ENCODE assay signal across 1 cellular context in the genomic region with DNA sequence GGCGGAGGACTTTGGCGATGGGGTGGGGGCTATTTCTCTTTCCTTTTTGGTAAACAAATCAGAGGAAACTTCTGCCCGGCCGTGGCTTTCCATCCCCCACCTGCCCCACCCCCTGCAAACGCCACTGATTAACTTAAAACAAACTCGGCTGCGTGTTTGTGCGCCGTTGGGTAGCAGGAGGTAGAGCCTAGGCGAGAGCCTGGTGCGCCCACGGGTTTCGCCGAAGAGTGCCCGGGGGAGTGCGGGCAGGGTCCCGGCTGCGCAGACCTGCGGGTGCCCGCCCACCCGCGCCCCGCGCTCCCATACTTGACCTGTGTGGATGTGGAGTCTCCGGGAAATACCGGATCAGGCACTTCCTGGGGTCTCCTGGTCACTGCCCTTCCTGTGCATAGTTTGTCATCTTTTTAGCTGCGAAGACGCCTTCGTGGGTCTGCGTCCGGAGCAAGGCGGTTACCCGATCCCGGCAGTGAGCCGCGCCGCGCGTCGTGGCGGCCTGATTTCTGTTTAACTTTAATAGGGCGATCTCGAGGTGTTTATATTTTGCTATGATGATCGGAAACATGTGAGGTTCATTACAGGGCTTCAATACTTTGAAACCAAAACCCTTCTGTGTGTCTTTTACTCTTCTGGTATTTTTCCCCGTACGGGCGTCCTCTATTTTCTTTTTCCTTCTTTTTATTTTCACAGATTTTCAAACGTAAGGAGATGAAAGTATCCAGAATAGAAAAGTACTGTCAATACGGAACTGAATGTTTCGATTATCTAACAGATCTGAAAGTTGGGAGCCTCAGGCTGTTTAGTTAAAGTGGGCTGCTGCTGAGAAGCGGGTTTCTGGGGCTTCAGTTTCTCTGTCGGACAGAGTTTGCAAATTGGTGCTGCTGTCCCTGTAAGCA.
TF ChIP-seq lines count a peak whose summit lies in the region.

No MANE protein-coding gene starts in this region.

TF ChIP-seq in HepG2, 621 proteins besides CTCF, POLR2A, EP300 and RAD21 (continued from another document and continues in another):
- TF ChIP-seq ARID2 (CRISPR knock-in tag; IDR thresholded peaks at IDR 0.05; ENCODE audit: borderline replicate concordance) (no peak), NFYC (CRISPR knock-in tag; IDR thresholded peaks at IDR 0.05) (no peak), HNRNPLL (IDR thresholded peaks at IDR 0.05; ENCODE audit: low read depth, low read length, poor library complexity, severe bottlenecking) (peak; percentile 65), EZH2 (conservative IDR thresholded peaks at IDR 0.05; ENCODE audit: low read depth, low read length) (0 out of 2 replicates have a peak, but pooled peaks have one; percentile 10), SOX13 (IDR thresholded peaks at IDR 0.05) (no peak), SOX13 (CRISPR knock-in tag; conservative IDR thresholded peaks at IDR 0.05 in 1 of 2, IDR thresholded peaks at IDR 0.05 in 1 of 2) (peak in 1 of 2 experiments; percentile 11; a peak in 1 of 4 replicates), MTA1 (CRISPR knock-in tag; IDR thresholded peaks at IDR 0.05; ENCODE audit: borderline replicate concordance) (peak; percentile 54; the same call in 1 of the 2 replicates), ZFP37 (CRISPR knock-in tag; IDR thresholded peaks at IDR 0.05; ENCODE audit: borderline replicate concordance) (no peak), AGO2 (optimal IDR thresholded peaks at IDR 0.05; ENCODE audit: low read depth, low read length) (peak; percentile 42), GFI1 (CRISPR knock-in tag; IDR thresholded peaks at IDR 0.05; ENCODE audit: borderline replicate concordance) (peak; percentile 73), ZNF432 (CRISPR knock-in tag; IDR thresholded peaks at IDR 0.05; ENCODE audit: borderline replicate concordance) (no peak), ESRRA (CRISPR knock-in tag; IDR thresholded peaks at IDR 0.05; ENCODE audit: low read depth) (no peak), ZNF780A (CRISPR knock-in tag; IDR thresholded peaks at IDR 0.05) (no peak), FLYWCH1 (CRISPR knock-in tag; IDR thresholded peaks at IDR 0.05) (no peak), MLLT10 (CRISPR knock-in tag; IDR thresholded peaks at IDR 0.05) (no peak)
- TF ChIP-seq, protein P1, sequence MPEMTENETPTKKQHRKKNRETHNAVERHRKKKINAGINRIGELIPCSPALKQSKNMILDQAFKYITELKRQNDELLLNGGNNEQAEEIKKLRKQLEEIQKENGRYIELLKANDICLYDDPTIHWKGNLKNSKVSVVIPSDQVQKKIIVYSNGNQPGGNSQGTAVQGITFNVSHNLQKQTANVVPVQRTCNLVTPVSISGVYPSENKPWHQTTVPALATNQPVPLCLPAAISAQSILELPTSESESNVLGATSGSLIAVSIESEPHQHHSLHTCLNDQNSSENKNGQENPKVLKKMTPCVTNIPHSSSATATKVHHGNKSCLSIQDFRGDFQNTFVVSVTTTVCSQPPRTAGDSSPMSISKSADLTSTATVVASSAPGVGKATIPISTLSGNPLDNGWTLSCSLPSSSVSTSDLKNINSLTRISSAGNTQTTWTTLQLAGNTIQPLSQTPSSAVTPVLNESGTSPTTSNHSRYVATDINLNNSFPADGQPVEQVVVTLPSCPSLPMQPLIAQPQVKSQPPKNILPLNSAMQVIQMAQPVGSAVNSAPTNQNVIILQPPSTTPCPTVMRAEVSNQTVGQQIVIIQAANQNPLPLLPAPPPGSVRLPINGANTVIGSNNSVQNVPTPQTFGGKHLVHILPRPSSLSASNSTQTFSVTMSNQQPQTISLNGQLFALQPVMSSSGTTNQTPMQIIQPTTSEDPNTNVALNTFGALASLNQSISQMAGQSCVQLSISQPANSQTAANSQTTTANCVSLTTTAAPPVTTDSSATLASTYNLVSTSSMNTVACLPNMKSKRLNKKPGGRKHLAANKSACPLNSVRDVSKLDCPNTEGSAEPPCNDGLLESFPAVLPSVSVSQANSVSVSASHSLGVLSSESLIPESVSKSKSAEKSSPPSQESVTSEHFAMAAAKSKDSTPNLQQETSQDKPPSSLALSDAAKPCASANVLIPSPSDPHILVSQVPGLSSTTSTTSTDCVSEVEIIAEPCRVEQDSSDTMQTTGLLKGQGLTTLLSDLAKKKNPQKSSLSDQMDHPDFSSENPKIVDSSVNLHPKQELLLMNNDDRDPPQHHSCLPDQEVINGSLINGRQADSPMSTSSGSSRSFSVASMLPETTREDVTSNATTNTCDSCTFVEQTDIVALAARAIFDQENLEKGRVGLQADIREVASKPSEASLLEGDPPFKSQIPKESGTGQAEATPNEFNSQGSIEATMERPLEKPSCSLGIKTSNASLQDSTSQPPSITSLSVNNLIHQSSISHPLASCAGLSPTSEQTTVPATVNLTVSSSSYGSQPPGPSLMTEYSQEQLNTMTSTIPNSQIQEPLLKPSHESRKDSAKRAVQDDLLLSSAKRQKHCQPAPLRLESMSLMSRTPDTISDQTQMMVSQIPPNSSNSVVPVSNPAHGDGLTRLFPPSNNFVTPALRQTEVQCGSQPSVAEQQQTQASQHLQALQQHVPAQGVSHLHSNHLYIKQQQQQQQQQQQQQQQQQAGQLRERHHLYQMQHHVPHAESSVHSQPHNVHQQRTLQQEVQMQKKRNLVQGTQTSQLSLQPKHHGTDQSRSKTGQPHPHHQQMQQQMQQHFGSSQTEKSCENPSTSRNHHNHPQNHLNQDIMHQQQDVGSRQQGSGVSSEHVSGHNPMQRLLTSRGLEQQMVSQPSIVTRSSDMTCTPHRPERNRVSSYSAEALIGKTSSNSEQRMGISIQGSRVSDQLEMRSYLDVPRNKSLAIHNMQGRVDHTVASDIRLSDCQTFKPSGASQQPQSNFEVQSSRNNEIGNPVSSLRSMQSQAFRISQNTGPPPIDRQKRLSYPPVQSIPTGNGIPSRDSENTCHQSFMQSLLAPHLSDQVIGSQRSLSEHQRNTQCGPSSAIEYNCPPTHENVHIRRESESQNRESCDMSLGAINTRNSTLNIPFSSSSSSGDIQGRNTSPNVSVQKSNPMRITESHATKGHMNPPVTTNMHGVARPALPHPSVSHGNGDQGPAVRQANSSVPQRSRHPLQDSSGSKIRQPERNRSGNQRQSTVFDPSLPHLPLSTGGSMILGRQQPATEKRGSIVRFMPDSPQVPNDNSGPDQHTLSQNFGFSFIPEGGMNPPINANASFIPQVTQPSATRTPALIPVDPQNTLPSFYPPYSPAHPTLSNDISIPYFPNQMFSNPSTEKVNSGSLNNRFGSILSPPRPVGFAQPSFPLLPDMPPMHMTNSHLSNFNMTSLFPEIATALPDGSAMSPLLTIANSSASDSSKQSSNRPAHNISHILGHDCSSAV (CRISPR knock-in tag; IDR thresholded peaks at IDR 0.05; ENCODE audit: borderline replicate concordance), result no peak
- TF ChIP-seq, protein P2, sequence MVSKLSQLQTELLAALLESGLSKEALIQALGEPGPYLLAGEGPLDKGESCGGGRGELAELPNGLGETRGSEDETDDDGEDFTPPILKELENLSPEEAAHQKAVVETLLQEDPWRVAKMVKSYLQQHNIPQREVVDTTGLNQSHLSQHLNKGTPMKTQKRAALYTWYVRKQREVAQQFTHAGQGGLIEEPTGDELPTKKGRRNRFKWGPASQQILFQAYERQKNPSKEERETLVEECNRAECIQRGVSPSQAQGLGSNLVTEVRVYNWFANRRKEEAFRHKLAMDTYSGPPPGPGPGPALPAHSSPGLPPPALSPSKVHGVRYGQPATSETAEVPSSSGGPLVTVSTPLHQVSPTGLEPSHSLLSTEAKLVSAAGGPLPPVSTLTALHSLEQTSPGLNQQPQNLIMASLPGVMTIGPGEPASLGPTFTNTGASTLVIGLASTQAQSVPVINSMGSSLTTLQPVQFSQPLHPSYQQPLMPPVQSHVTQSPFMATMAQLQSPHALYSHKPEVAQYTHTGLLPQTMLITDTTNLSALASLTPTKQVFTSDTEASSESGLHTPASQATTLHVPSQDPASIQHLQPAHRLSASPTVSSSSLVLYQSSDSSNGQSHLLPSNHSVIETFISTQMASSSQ (IDR thresholded peaks at IDR 0.05; ENCODE audit: low read depth), result no peak; the same call in 1 of the 2 replicates
- TF ChIP-seq, protein P2 (CRISPR knock-in tag; IDR thresholded peaks at IDR 0.05; ENCODE audit: borderline replicate concordance), result 0 out of 2 replicates have a peak, but pooled peaks have one; percentile 49
- TF ChIP-seq, protein P3, sequence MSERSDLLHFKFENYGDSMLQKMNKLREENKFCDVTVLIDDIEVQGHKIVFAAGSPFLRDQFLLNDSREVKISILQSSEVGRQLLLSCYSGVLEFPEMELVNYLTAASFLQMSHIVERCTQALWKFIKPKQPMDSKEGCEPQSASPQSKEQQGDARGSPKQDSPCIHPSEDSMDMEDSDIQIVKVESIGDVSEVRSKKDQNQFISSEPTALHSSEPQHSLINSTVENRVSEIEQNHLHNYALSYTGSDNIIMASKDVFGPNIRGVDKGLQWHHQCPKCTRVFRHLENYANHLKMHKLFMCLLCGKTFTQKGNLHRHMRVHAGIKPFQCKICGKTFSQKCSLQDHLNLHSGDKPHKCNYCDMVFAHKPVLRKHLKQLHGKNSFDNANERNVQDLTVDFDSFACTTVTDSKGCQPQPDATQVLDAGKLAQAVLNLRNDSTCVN (CRISPR knock-in tag; IDR thresholded peaks at IDR 0.05; ENCODE audit: borderline replicate concordance), result no peak
- TF ChIP-seq, protein P4, sequence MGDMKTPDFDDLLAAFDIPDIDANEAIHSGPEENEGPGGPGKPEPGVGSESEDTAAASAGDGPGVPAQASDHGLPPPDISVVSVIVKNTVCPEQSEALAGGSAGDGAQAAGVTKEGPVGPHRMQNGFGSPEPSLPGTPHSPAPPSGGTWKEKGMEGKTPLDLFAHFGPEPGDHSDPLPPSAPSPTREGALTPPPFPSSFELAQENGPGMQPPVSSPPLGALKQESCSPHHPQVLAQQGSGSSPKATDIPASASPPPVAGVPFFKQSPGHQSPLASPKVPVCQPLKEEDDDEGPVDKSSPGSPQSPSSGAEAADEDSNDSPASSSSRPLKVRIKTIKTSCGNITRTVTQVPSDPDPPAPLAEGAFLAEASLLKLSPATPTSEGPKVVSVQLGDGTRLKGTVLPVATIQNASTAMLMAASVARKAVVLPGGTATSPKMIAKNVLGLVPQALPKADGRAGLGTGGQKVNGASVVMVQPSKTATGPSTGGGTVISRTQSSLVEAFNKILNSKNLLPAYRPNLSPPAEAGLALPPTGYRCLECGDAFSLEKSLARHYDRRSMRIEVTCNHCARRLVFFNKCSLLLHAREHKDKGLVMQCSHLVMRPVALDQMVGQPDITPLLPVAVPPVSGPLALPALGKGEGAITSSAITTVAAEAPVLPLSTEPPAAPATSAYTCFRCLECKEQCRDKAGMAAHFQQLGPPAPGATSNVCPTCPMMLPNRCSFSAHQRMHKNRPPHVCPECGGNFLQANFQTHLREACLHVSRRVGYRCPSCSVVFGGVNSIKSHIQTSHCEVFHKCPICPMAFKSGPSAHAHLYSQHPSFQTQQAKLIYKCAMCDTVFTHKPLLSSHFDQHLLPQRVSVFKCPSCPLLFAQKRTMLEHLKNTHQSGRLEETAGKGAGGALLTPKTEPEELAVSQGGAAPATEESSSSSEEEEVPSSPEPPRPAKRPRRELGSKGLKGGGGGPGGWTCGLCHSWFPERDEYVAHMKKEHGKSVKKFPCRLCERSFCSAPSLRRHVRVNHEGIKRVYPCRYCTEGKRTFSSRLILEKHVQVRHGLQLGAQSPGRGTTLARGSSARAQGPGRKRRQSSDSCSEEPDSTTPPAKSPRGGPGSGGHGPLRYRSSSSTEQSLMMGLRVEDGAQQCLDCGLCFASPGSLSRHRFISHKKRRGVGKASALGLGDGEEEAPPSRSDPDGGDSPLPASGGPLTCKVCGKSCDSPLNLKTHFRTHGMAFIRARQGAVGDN (CRISPR knock-in tag; IDR thresholded peaks at IDR 0.05), result peak; percentile 52
- TF ChIP-seq, protein P5, sequence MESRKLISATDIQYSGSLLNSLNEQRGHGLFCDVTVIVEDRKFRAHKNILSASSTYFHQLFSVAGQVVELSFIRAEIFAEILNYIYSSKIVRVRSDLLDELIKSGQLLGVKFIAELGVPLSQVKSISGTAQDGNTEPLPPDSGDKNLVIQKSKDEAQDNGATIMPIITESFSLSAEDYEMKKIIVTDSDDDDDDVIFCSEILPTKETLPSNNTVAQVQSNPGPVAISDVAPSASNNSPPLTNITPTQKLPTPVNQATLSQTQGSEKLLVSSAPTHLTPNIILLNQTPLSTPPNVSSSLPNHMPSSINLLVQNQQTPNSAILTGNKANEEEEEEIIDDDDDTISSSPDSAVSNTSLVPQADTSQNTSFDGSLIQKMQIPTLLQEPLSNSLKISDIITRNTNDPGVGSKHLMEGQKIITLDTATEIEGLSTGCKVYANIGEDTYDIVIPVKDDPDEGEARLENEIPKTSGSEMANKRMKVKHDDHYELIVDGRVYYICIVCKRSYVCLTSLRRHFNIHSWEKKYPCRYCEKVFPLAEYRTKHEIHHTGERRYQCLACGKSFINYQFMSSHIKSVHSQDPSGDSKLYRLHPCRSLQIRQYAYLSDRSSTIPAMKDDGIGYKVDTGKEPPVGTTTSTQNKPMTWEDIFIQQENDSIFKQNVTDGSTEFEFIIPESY (CRISPR knock-in tag; IDR thresholded peaks at IDR 0.05), result no peak
- TF ChIP-seq, protein P6, sequence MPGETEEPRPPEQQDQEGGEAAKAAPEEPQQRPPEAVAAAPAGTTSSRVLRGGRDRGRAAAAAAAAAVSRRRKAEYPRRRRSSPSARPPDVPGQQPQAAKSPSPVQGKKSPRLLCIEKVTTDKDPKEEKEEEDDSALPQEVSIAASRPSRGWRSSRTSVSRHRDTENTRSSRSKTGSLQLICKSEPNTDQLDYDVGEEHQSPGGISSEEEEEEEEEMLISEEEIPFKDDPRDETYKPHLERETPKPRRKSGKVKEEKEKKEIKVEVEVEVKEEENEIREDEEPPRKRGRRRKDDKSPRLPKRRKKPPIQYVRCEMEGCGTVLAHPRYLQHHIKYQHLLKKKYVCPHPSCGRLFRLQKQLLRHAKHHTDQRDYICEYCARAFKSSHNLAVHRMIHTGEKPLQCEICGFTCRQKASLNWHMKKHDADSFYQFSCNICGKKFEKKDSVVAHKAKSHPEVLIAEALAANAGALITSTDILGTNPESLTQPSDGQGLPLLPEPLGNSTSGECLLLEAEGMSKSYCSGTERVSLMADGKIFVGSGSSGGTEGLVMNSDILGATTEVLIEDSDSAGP (CRISPR knock-in tag; IDR thresholded peaks at IDR 0.05; ENCODE audit: borderline replicate concordance), result peak; percentile 40; the same call in 1 of the 2 replicates
